ENCODE assay signal across 13 cellular contexts in the genomic region with DNA sequence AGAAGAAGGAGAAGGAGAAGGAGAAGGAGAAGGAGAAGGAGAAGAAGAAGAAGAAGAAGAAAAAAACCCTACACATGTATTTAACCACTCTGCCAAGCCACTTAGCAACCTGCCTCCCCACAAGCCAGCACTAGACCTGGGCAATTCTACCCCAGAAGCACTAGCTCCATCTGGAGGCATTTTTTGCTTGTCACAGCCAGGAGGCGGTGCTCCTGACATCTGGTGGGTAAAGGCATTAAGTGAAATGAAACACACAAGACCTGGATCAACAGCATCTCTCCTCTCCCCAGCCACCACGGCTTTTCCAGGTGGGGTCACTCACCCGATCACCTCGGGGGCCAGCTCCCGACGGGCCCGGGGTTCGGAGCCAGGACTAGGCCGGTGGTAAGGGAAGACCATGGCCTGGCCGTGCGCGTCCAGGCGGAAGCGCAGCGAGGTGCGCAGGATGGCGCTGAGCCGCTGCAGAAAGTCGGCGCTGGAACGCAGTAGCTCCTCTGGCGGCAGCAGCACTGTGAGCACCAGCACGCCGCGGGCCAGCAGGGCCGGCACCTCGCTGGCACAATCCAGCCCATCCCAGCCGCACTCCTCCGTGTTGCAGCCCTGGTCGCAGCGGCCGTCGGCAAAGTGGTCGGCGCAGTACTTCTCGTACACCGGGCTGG. TPM values are rescaled to one million over a fixed set of nuclear protein-coding genes. Genes with fewer than 3 reads are reported as not detected.
DNase-seq lines count a peak whose midpoint lies in the region; ATAC-seq, FAIRE-seq and TF ChIP-seq lines count a peak whose summit lies in the region.
"Had no signal": no experiment of that assay in that cellular context is flagged by ENCODE, and none has a peak within 500 bp of the region (broad histone marks: within the 10 kb centered on the region; RNA-seq: fewer than 3 reads in every experiment).

No MANE protein-coding gene starts in this region.

- FAIRE-seq in urothelium cell line (lab: Jason Lieb, UNC) = no peak
- FAIRE-seq: HTR-8/SVneo had no signal

- intact Hi-C loops in activated CD4-positive, alpha-beta T cell treated with anti-CD3 and anti-CD28 coated beads, Interleukin-2, amount 10 ng/mL, durations not matched to agents 24 days and 14 days (cut with micrococcal nuclease) = loop anchor here (10.0 kb wide), 1 partner anchor 61 kb away; the partner anchor contains the start of gene EPHX3

- no peak overlapping the region for H3K4me2 ChIP-seq in MM.1S (ENCODE audit: low read depth, low read length)
- H3K4me2 ChIP-seq: neural progenitor cell had no signal

- no peak overlapping the region for H3K27ac ChIP-seq in MM.1S (ENCODE audit: low read length)
- H3K27ac ChIP-seq: neural progenitor cell had no signal

- H3K36me3 Mint-ChIP-seq in activated CD4-positive, alpha-beta T cell treated with anti-CD3 and anti-CD28 coated beads, Interleukin-2, amount 10 ng/mL, durations not matched to agents 24 days and 14 days (ENCODE audit: low read depth) = no peaks in the 10 kb centered on the region
- H3K36me3 Mint-ChIP-seq in activated CD8-positive, alpha-beta T cell treated with anti-CD3 and anti-CD28 coated beads, Interleukin-2, amount 10 ng/mL, durations not matched to agents 7 days and 5 days (ENCODE audit: low read depth) = no peaks in the 10 kb centered on the region
- peaks cover 25% of the 10 kb centered on the region for H3K36me3 Mint-ChIP-seq in osteocyte (ENCODE audit: unreplicated experiment)
- H3K36me3 Mint-ChIP-seq: activated CD8-positive, alpha-beta memory T cell treated with anti-CD3 and anti-CD28 coated beads, Interleukin-2, amount 10 ng/mL, durations not matched to agents 7 days and 5 days had no signal

- no peak overlapping the region for H3K9ac ChIP-seq in MM.1S (ENCODE audit: low read length)
- H3K9ac ChIP-seq: neural progenitor cell had no signal

- no peaks in the 10 kb centered on the region for H4K20me1 ChIP-seq in MM.1S (ENCODE audit: insufficient read depth, low read length)

- H3K79me2 ChIP-seq in MM.1S (ENCODE audit: low read length) = no peaks in the 10 kb centered on the region

- no peak for ATAC-seq in activated CD8-positive, alpha-beta T cell treated with anti-CD3 and anti-CD28 coated beads, Interleukin-2, amount 10 ng/mL, durations not matched to agents 7 days and 5 days
- no peak for ATAC-seq in GM18498 (IDR thresholded peaks at IDR 0.05; ENCODE audit: unreplicated experiment)
- ATAC-seq: activated CD8-positive, alpha-beta memory T cell treated with anti-CD3 and anti-CD28 coated beads, Interleukin-2, amount 10 ng/mL, durations not matched to agents 7 days and 5 days had no signal

- H3K27me3 Mint-ChIP-seq in activated CD4-positive, alpha-beta T cell treated with anti-CD3 and anti-CD28 coated beads, Interleukin-2, amount 10 ng/mL, durations not matched to agents 24 days and 14 days = peaks cover 6% of the 10 kb centered on the region
- H3K27me3 Mint-ChIP-seq in activated CD8-positive, alpha-beta T cell treated with anti-CD3 and anti-CD28 coated beads, Interleukin-2, amount 10 ng/mL, durations not matched to agents 7 days and 5 days (ENCODE audit: low read depth) = peaks cover 9% of the 10 kb centered on the region
- no peaks in the 10 kb centered on the region for H3K27me3 Mint-ChIP-seq in osteocyte (ENCODE audit: unreplicated experiment)

- H3K27me3 ChIP-seq in MM.1S (replicated peaks; ENCODE audit: insufficient read depth, low read length) = peaks cover 64% of the 10 kb centered on the region
- H3K27me3 ChIP-seq: neural progenitor cell had no signal

- no peaks in the 10 kb centered on the region for H3K36me3 ChIP-seq in MM.1S (replicated peaks; ENCODE audit: insufficient read depth, low read length)
- H3K36me3 ChIP-seq: neural progenitor cell had no signal

- no peaks in the 10 kb centered on the region for H3K9me3 Mint-ChIP-seq in activated CD4-positive, alpha-beta T cell treated with anti-CD3 and anti-CD28 coated beads, Interleukin-2, amount 10 ng/mL, durations not matched to agents 24 days and 14 days
- H3K9me3 Mint-ChIP-seq in activated CD8-positive, alpha-beta T cell treated with anti-CD3 and anti-CD28 coated beads, Interleukin-2, amount 10 ng/mL, durations not matched to agents 7 days and 5 days (ENCODE audit: insufficient read depth) = no peaks in the 10 kb centered on the region
- H3K9me3 Mint-ChIP-seq in osteocyte (ENCODE audit: unreplicated experiment) = no peaks in the 10 kb centered on the region
- H3K9me3 Mint-ChIP-seq: neural progenitor cell had no signal

- POLR2A ChIA-PET in activated CD8-positive, alpha-beta T cell treated with anti-CD3 and anti-CD28 coated beads, Interleukin-2, amount 10 ng/mL, durations not matched to agents 7 days and 5 days (lab: Charles Lee) = no interaction called here

- H3K4me3 Mint-ChIP-seq in activated CD4-positive, alpha-beta T cell treated with anti-CD3 and anti-CD28 coated beads, Interleukin-2, amount 10 ng/mL, durations not matched to agents 24 days and 14 days = no peak overlapping the region
- no peak overlapping the region for H3K4me3 Mint-ChIP-seq in activated CD8-positive, alpha-beta T cell treated with anti-CD3 and anti-CD28 coated beads, Interleukin-2, amount 10 ng/mL, durations not matched to agents 7 days and 5 days
- no peak overlapping the region for H3K4me3 Mint-ChIP-seq in osteocyte (ENCODE audit: unreplicated experiment)
- H3K4me3 Mint-ChIP-seq: activated CD8-positive, alpha-beta memory T cell treated with anti-CD3 and anti-CD28 coated beads, Interleukin-2, amount 10 ng/mL, durations not matched to agents 7 days and 5 days; neural progenitor cell had no signal

- peak; percentile 62 for DNase-seq in activated CD4-positive, alpha-beta T cell treated with anti-CD3 and anti-CD28 coated beads, Interleukin-2, amount 10 ng/mL, durations not matched to agents 24 days and 14 days
- DNase-seq in activated CD4-positive, alpha-beta T cell treated with anti-CD3 and anti-CD28 coated beads for 4 hours = no peak
- peak; percentile 40 for DNase-seq in MM.1S
- DNase-seq in activated CD8-positive, alpha-beta T cell treated with anti-CD3 and anti-CD28 coated beads, Interleukin-2, amount 10 ng/mL, durations not matched to agents 7 days and 5 days = peak; percentile 31
- no peak for DNase-seq in osteocyte (ENCODE audit: extremely low spot score, unreplicated experiment)
- DNase-seq in urothelium cell line (ENCODE audit: low spot score) = no peak
- DNase-seq in inferior parietal cortex (ENCODE audit: extremely low spot score) = no peak
- DNase-seq: activated CD8-positive, alpha-beta memory T cell treated with anti-CD3 and anti-CD28 coated beads, Interleukin-2, amount 10 ng/mL, durations not matched to agents 7 days and 5 days; hypothalamus had no signal

- no peaks in the 10 kb centered on the region for H3K4me1 ChIP-seq in MM.1S (ENCODE audit: low read length)
- H3K4me1 ChIP-seq: neural progenitor cell had no signal

- CTCF ChIA-PET in activated CD8-positive, alpha-beta T cell treated with anti-CD3 and anti-CD28 coated beads, Interleukin-2, amount 10 ng/mL, durations not matched to agents 7 days and 5 days (lab: Charles Lee) = interaction anchor here (0.6 to 1.4 kb wide), 7 partner anchors 11 to 382 kb away, joined by 3 to 9 read pairs (median 3); no protein-coding TSS in a partner anchor

- no peaks in the 10 kb centered on the region for H3F3A ChIP-seq in MM.1S (ENCODE audit: insufficient read depth, low read length)

- H3K4me3 ChIP-seq in MM.1S (ENCODE audit: low read length) = no peak overlapping the region
- H3K4me3 ChIP-seq: neural progenitor cell had no signal

- H2AFZ ChIP-seq in MM.1S (ENCODE audit: low read length) = no peak overlapping the region
- H2AFZ ChIP-seq: neural progenitor cell had no signal

- no peak overlapping the region for H3K27ac Mint-ChIP-seq in activated CD4-positive, alpha-beta T cell treated with anti-CD3 and anti-CD28 coated beads, Interleukin-2, amount 10 ng/mL, durations not matched to agents 24 days and 14 days
- no peak overlapping the region for H3K27ac Mint-ChIP-seq in activated CD8-positive, alpha-beta T cell treated with anti-CD3 and anti-CD28 coated beads, Interleukin-2, amount 10 ng/mL, durations not matched to agents 7 days and 5 days
- H3K27ac Mint-ChIP-seq in osteocyte (ENCODE audit: unreplicated experiment) = no peak overlapping the region
- H3K27ac Mint-ChIP-seq: activated CD8-positive, alpha-beta memory T cell treated with anti-CD3 and anti-CD28 coated beads, Interleukin-2, amount 10 ng/mL, durations not matched to agents 7 days and 5 days; neural progenitor cell had no signal

- H3K4me1 Mint-ChIP-seq in activated CD4-positive, alpha-beta T cell treated with anti-CD3 and anti-CD28 coated beads, Interleukin-2, amount 10 ng/mL, durations not matched to agents 24 days and 14 days = peaks cover 4% of the 10 kb centered on the region
- H3K4me1 Mint-ChIP-seq in activated CD8-positive, alpha-beta T cell treated with anti-CD3 and anti-CD28 coated beads, Interleukin-2, amount 10 ng/mL, durations not matched to agents 7 days and 5 days (ENCODE audit: low read depth) = peaks cover 3% of the 10 kb centered on the region
- peaks cover 5% of the 10 kb centered on the region for H3K4me1 Mint-ChIP-seq in osteocyte (ENCODE audit: unreplicated experiment)

- no peaks in the 10 kb centered on the region for H3K9me2 ChIP-seq in MM.1S (replicated peaks; ENCODE audit: insufficient read depth, low read length)

- no peaks in the 10 kb centered on the region for H3K9me3 ChIP-seq in MM.1S (replicated peaks; ENCODE audit: insufficient read depth, low read length)

- TF ChIP-seq CTCF in MM.1S (IDR thresholded peaks at IDR 0.05; ENCODE audit: low read length) (peak; percentile 39), osteocyte (IDR thresholded peaks at IDR 0.05) (peak; percentile 13)

RNA-seq across cellular contexts. Expression of gene NOTCH3, which starts 26.9 kb away (rescaled TPM):
- not detected in 2 replicates for total RNA-seq in activated CD4-positive, alpha-beta T cell treated with anti-CD3 and anti-CD28 coated beads, Interleukin-2, amount 10 ng/mL, durations not matched to agents 24 days and 14 days
- not detected for total RNA-seq in activated CD8-positive, alpha-beta T cell treated with anti-CD3 and anti-CD28 coated beads, Interleukin-2, amount 10 ng/mL, durations not matched to agents 7 days and 5 days
- total RNA-seq in osteocyte = 178 and 200 TPM in 2 replicates
- total RNA-seq: activated CD8-positive, alpha-beta memory T cell treated with anti-CD3 and anti-CD28 coated beads, Interleukin-2, amount 10 ng/mL, durations not matched to agents 7 days and 5 days had no signal

RNA-seq across cellular contexts. Expression of gene EPHX3, which starts 58.4 kb away (rescaled TPM):
- 0.09 and 0.16 TPM in 2 replicates for total RNA-seq in activated CD4-positive, alpha-beta T cell treated with anti-CD3 and anti-CD28 coated beads, Interleukin-2, amount 10 ng/mL, durations not matched to agents 24 days and 14 days
- total RNA-seq in activated CD8-positive, alpha-beta T cell treated with anti-CD3 and anti-CD28 coated beads, Interleukin-2, amount 10 ng/mL, durations not matched to agents 7 days and 5 days = under 1 TPM; 0.21 to 0.29 TPM
- total RNA-seq in osteocyte = not detected in 2 replicates
- total RNA-seq: RPMI7951 had no signal

Comparison
In these comparisons a context has a peak if more than half of its experiments do, and no peak if none do; other contexts are left out.
1. DNase-seq: peak in activated CD4-positive, alpha-beta T cell treated with anti-CD3 and anti-CD28 coated beads, Interleukin-2, amount 10 ng/mL, durations not matched to agents 24 days and 14 days (single experiment), MM.1S (single experiment) and activated CD8-positive, alpha-beta T cell treated with anti-CD3 and anti-CD28 coated beads, Interleukin-2, amount 10 ng/mL, durations not matched to agents 7 days and 5 days (single experiment); none in activated CD4-positive, alpha-beta T cell treated with anti-CD3 and anti-CD28 coated beads for 4 hours (0 of 2), osteocyte (single experiment), urothelium cell line (single experiment) and inferior parietal cortex (single experiment).
2. RNA of gene NOTCH3, which starts 26.9 kb away (total RNA-seq): 178 to 200 TPM in osteocyte; not detected in activated CD4-positive, alpha-beta T cell treated with anti-CD3 and anti-CD28 coated beads, Interleukin-2, amount 10 ng/mL, durations not matched to agents 24 days and 14 days and not detected in activated CD8-positive, alpha-beta T cell treated with anti-CD3 and anti-CD28 coated beads, Interleukin-2, amount 10 ng/mL, durations not matched to agents 7 days and 5 days; every median in the first group is over 100 times any median in the second.